ENCODE assay signal across 23 cellular contexts in genomic region chr5:143613329-143613728, GRCh38.
DNase-seq lines count a peak whose midpoint lies in the region; ATAC-seq, FAIRE-seq and TF ChIP-seq lines count a peak whose summit lies in the region.
"Had no signal": no experiment of that assay in that cellular context is flagged by ENCODE, and none has a peak within 500 bp of the region (broad histone marks: within the 10 kb centered on the region; RNA-seq: fewer than 3 reads in every experiment).

No MANE protein-coding gene starts in this region.

- H3K4me3 ChIP-seq in GM23248 (no peak overlapping the region), Karpas-422 (ENCODE audit: low read length) (no peak overlapping the region), lower lobe of right lung (no peak overlapping the region)
- H3K4me3 ChIP-seq: prostate gland, sigmoid colon, SK-N-MC had no signal

- no peaks in the 10 kb centered on the region for H3K79me2 ChIP-seq in GM23248 (ENCODE audit: insufficient read depth)
- H3K79me2 ChIP-seq in Karpas-422 (ENCODE audit: low read length) = no peaks in the 10 kb centered on the region

- TF ChIP-seq CTCF in lower lobe of right lung (IDR thresholded peaks at IDR 0.05) = no peak

- H3K36me3 ChIP-seq in GM23248 (ENCODE audit: low read depth) = no peaks in the 10 kb centered on the region
- H3K36me3 ChIP-seq in Karpas-422 (ENCODE audit: insufficient read depth, low read length) = no peaks in the 10 kb centered on the region
- no peaks in the 10 kb centered on the region for H3K36me3 ChIP-seq in lower lobe of right lung
- H3K36me3 ChIP-seq: prostate gland, sigmoid colon had no signal

- 6 to 10% methylated on average over 3 of the region's 3 CpGs for WGBS in GM23248 (ENCODE audit: low coverage in 1 of 2, low lambda C conversion rate in 2 of 2, missing lambda C conversion rate in 2 of 2), 2 experiments

- peaks cover 16% of the 10 kb centered on the region; the same call in 1 of the 2 replicates for H3F3A ChIP-seq in GM23248 (ENCODE audit: insufficient read depth)

- H3K9me2 ChIP-seq in GM23248 (ENCODE audit: insufficient read depth) (0 out of 2 replicates have a peak, but pooled peaks cover 4% of the 10 kb centered on the region), Karpas-422 (replicated peaks; ENCODE audit: insufficient read depth, low read length) (no peaks in the 10 kb centered on the region)

- H4K20me1 ChIP-seq in GM23248 (ENCODE audit: insufficient read depth) (no peaks in the 10 kb centered on the region), Karpas-422 (ENCODE audit: insufficient read depth, low read depth, low read length) (no peaks in the 10 kb centered on the region)

- H3K27ac ChIP-seq in GM23248 (0 out of 2 replicates have a peak overlapping the region, but pooled peaks have one; percentile 4), Karpas-422 (ENCODE audit: low read length) (no peak overlapping the region), lower lobe of right lung (no peak overlapping the region)
- H3K27ac ChIP-seq: foreskin keratinocyte, prostate gland, sigmoid colon, SK-N-MC had no signal

- H3K27me3 ChIP-seq in GM23248 (replicated peaks; ENCODE audit: insufficient read depth) (no peaks in the 10 kb centered on the region), Karpas-422 (ENCODE audit: low read length) (no peaks in the 10 kb centered on the region), lower lobe of right lung (ENCODE audit: low read depth) (no peaks in the 10 kb centered on the region)
- H3K27me3 ChIP-seq: foreskin keratinocyte, sigmoid colon had no signal

- DNase-seq in GM23248 (peak; percentile 53), Karpas-422 (no peak), lower lobe of right lung (no peak), OCI-M1 (lab: John Stamatoyannopoulos, UW) (no peak), LoVo (ENCODE audit: low spot score) (no peak)
- DNase-seq: activated CD4-positive, alpha-beta T cell treated with anti-CD3 and anti-CD28 coated beads, Interleukin-2, amount 10 ng/mL, durations not matched to agents 24 days and 14 days; activated naive CD4-positive, alpha-beta T cell; activated T-cell treated with anti-CD3 and anti-CD28 coated beads, Interleukin-2, amount 50 U/mL, for 4 hours; CD4-positive, alpha-beta T cell; DMS 273 treated with DMSO at 0.1 percent for 48 hours; effector CD8-positive, alpha-beta T cell; foreskin keratinocyte; H9; Kasumi-1; naive B cell; NCI-H526 treated with DMSO at 0.1 percent for 48 hours; sigmoid colon had no signal

- H3K9me3 ChIP-seq in GM23248 (ENCODE audit: low read depth) (no peaks in the 10 kb centered on the region), Karpas-422 (ENCODE audit: low read length) (no peaks in the 10 kb centered on the region), lower lobe of right lung (no peaks in the 10 kb centered on the region)
- H3K9me3 ChIP-seq: prostate gland had no signal

- ATAC-seq in GM18858 (IDR thresholded peaks at IDR 0.05; ENCODE audit: unreplicated experiment) (peak; percentile 51), lower lobe of right lung (no peak)
- ATAC-seq: activated T-cell treated with anti-CD3 and anti-CD28 coated beads, Interleukin-2, amount 50 U/mL, for 4 hours; foreskin keratinocyte; left lobe of liver had no signal

- in situ Hi-C loops in GM23248 (cut with MboI) = no loop called here

- no peak overlapping the region for H3K9ac ChIP-seq in GM23248
- H3K9ac ChIP-seq in Karpas-422 (ENCODE audit: low read length) = no peak overlapping the region

- H3K4me2 ChIP-seq in GM23248 (ENCODE audit: unreplicated experiment) (no peak overlapping the region), Karpas-422 (ENCODE audit: low read depth, low read length, poor library complexity, severe bottlenecking) (peak overlapping the region; percentile 21)

- FAIRE-seq in islet of Langerhans (lab: Jason Lieb, UNC) = peak; percentile 66
- FAIRE-seq: G401.6 had no signal

- H3K4me1 ChIP-seq in GM23248 (ENCODE audit: insufficient read depth) (peaks cover 12% of the 10 kb centered on the region), Karpas-422 (ENCODE audit: low read length) (peaks cover 14% of the 10 kb centered on the region), lower lobe of right lung (no peaks in the 10 kb centered on the region)
- H3K4me1 ChIP-seq: foreskin keratinocyte, prostate gland, sigmoid colon had no signal

- intact Hi-C loops in lower lobe of right lung (cut with DNase I) = no loop called here

- H2AFZ ChIP-seq in GM23248 (peak overlapping the region; percentile 47), Karpas-422 (ENCODE audit: low read length) (no peak overlapping the region)
